Comparison of ENCODE assay signal across 18 cellular contexts in genomic region chr1:174398246-174398645, GRCh38. TPM values are rescaled to one million over a fixed set of nuclear protein-coding genes. Genes with fewer than 3 reads are reported as not detected.
DNase-seq lines count a peak whose midpoint lies in the region; ATAC-seq and TF ChIP-seq lines count a peak whose summit lies in the region.
"Had no signal": no experiment of that assay in that cellular context is flagged by ENCODE, and none has a peak within 500 bp of the region (broad histone marks: within the 10 kb centered on the region; RNA-seq: fewer than 3 reads in every experiment).

No MANE protein-coding gene starts in this region.

- peaks cover 9% of the 10 kb centered on the region for H3K4me1 Mint-ChIP-seq in activated naive CD8-positive, alpha-beta T cell treated with anti-CD3 and anti-CD28 coated beads, Interleukin-2, amount 50 U/mL, for 24 hours
- peaks cover 8% of the 10 kb centered on the region for H3K4me1 Mint-ChIP-seq in activated naive CD8-positive, alpha-beta T cell treated with anti-CD3 and anti-CD28 coated beads for 36 hours
- no peaks in the 10 kb centered on the region for H3K4me1 Mint-ChIP-seq in GM23338
- H3K4me1 Mint-ChIP-seq: activated naive CD4-positive, alpha-beta T cell treated with anti-CD3 and anti-CD28 coated beads, Interleukin-2, amount 10 ng/mL, durations not matched to agents 7 days and 5 days had no signal

- H2AFZ ChIP-seq in GM23338 = no peak overlapping the region

- no peaks in the 10 kb centered on the region for H3K36me3 ChIP-seq in GM23338 (ENCODE audit: insufficient read depth)

- no peaks in the 10 kb centered on the region for H3K9me2 ChIP-seq in GM23338 (ENCODE audit: insufficient read depth)

- no peaks in the 10 kb centered on the region for H3K4me1 ChIP-seq in GM23338 (ENCODE audit: insufficient read depth)
- H3K4me1 ChIP-seq: A549, left lung, stomach had no signal

- H3K4me2 ChIP-seq in GM23338 = no peak overlapping the region
- H3K4me2 ChIP-seq: A549 had no signal

- H3K27me3 ChIP-seq in GM23338 (ENCODE audit: insufficient read depth) = no peaks in the 10 kb centered on the region
- H3K27me3 ChIP-seq: left lung, stomach had no signal

- DNase-seq in activated naive CD8-positive, alpha-beta T cell treated with anti-CD3 and anti-CD28 coated beads, Interleukin-2, amount 50 U/mL, for 24 hours = peak; percentile 3
- no peak for DNase-seq in activated naive CD8-positive, alpha-beta T cell treated with anti-CD3 and anti-CD28 coated beads for 36 hours
- DNase-seq in HT1080 (ENCODE audit: low read depth) (peak; percentile 58), choroid plexus epithelial cell (ENCODE audit: low read depth) (peak; percentile 84), GM23338 (ENCODE audit: low spot score) (no peak)
- no peak for DNase-seq in stimulated activated naive CD8-positive, alpha-beta T cell treated with anti-CD3 and anti-CD28 coated beads, Interleukin-15, Interleukin-2, amounts not matched to agents 100 U/mL and 50 U/mL, for 24 hours
- DNase-seq: activated CD4-positive, CD25-positive, alpha-beta regulatory T cell; activated naive CD4-positive, alpha-beta T cell treated with anti-CD3 and anti-CD28 coated beads, Interleukin-2, amount 10 ng/mL, durations not matched to agents 7 days and 5 days; left lung; MM.1S; NCI-H2029 treated with DMSO at 0.1 percent for 48 hours; stimulated activated CD4-positive, alpha-beta T cell treated with anti-CD3 and anti-CD28 coated beads, Interleukin-12 subunit alpha, Interleukin-12 subunit beta, amount 100 ng/mL, for 4 hours; stomach had no signal

- no peak for TF ChIP-seq CTCF in choroid plexus epithelial cell (conservative IDR thresholded peaks at IDR 0.05; ENCODE audit: low read depth, low read length)
- TF ChIP-seq CTCF in GM23338 (conservative IDR thresholded peaks at IDR 0.05; ENCODE audit: low read depth in 2 of 2) = no peak

- H3K4me3 ChIP-seq in choroid plexus epithelial cell (ENCODE audit: low read depth, low read length) (no peak overlapping the region), GM23338 (no peak overlapping the region)
- H3K4me3 ChIP-seq: A549, left lung, stomach had no signal

- no peak overlapping the region for H3K4me3 Mint-ChIP-seq in activated naive CD8-positive, alpha-beta T cell treated with anti-CD3 and anti-CD28 coated beads, Interleukin-2, amount 50 U/mL, for 24 hours
- H3K4me3 Mint-ChIP-seq in activated naive CD8-positive, alpha-beta T cell treated with anti-CD3 and anti-CD28 coated beads for 36 hours = no peak overlapping the region
- no peak overlapping the region for H3K4me3 Mint-ChIP-seq in GM23338
- H3K4me3 Mint-ChIP-seq: activated naive CD4-positive, alpha-beta T cell treated with anti-CD3 and anti-CD28 coated beads, Interleukin-2, amount 10 ng/mL, durations not matched to agents 7 days and 5 days; T-cell had no signal

- no peaks in the 10 kb centered on the region for H3K27me3 Mint-ChIP-seq in activated naive CD8-positive, alpha-beta T cell treated with anti-CD3 and anti-CD28 coated beads, Interleukin-2, amount 50 U/mL, for 24 hours
- no peaks in the 10 kb centered on the region for H3K27me3 Mint-ChIP-seq in activated naive CD8-positive, alpha-beta T cell treated with anti-CD3 and anti-CD28 coated beads for 36 hours
- H3K27me3 Mint-ChIP-seq in GM23338 (ENCODE audit: insufficient read depth, low read depth, poor library complexity) = peaks cover 4% of the 10 kb centered on the region
- H3K27me3 Mint-ChIP-seq: activated naive CD4-positive, alpha-beta T cell treated with anti-CD3 and anti-CD28 coated beads, Interleukin-2, amount 10 ng/mL, durations not matched to agents 7 days and 5 days; T-cell had no signal

- H4K20me1 ChIP-seq in GM23338 (replicated peaks; ENCODE audit: insufficient read depth) = no peaks in the 10 kb centered on the region

- H3K27ac Mint-ChIP-seq in activated naive CD8-positive, alpha-beta T cell treated with anti-CD3 and anti-CD28 coated beads, Interleukin-2, amount 50 U/mL, for 24 hours = no peak overlapping the region
- no peak overlapping the region for H3K27ac Mint-ChIP-seq in activated naive CD8-positive, alpha-beta T cell treated with anti-CD3 and anti-CD28 coated beads for 36 hours
- no peak overlapping the region for H3K27ac Mint-ChIP-seq in GM23338
- H3K27ac Mint-ChIP-seq: activated naive CD4-positive, alpha-beta T cell treated with anti-CD3 and anti-CD28 coated beads, Interleukin-2, amount 10 ng/mL, durations not matched to agents 7 days and 5 days; T-cell had no signal

- no peak overlapping the region for H3K27ac ChIP-seq in GM23338 (ENCODE audit: low read depth)
- H3K27ac ChIP-seq: A549, left lung, stomach had no signal

- peak; percentile 68 for ATAC-seq in activated naive CD8-positive, alpha-beta T cell treated with anti-CD3 and anti-CD28 coated beads, Interleukin-2, amount 50 U/mL, for 24 hours
- peak; percentile 28 for ATAC-seq in stimulated activated naive CD8-positive, alpha-beta T cell treated with anti-CD3 and anti-CD28 coated beads, Interleukin-15, Interleukin-2, amounts not matched to agents 100 U/mL and 50 U/mL, for 24 hours
- no peak for ATAC-seq in HG03342 (IDR thresholded peaks at IDR 0.05; ENCODE audit: unreplicated experiment)
- ATAC-seq in GM23338 = no peak
- no peak for ATAC-seq in GM21619 (IDR thresholded peaks at IDR 0.05; ENCODE audit: unreplicated experiment)
- ATAC-seq: A549, left lung, T-cell had no signal

- no peaks in the 10 kb centered on the region for H3F3A ChIP-seq in GM23338 (replicated peaks; ENCODE audit: low read depth)

- no peaks in the 10 kb centered on the region for H3K79me2 ChIP-seq in GM23338 (replicated peaks; ENCODE audit: insufficient read depth)

- H3K9me3 Mint-ChIP-seq in activated naive CD8-positive, alpha-beta T cell treated with anti-CD3 and anti-CD28 coated beads, Interleukin-2, amount 50 U/mL, for 24 hours = no peaks in the 10 kb centered on the region
- H3K9me3 Mint-ChIP-seq in activated naive CD8-positive, alpha-beta T cell treated with anti-CD3 and anti-CD28 coated beads for 36 hours = peaks cover 2% of the 10 kb centered on the region
- H3K9me3 Mint-ChIP-seq in GM23338 = no peaks in the 10 kb centered on the region

- H3K36me3 Mint-ChIP-seq in activated naive CD8-positive, alpha-beta T cell treated with anti-CD3 and anti-CD28 coated beads, Interleukin-2, amount 50 U/mL, for 24 hours (ENCODE audit: low read depth) = peaks cover 47% of the 10 kb centered on the region
- H3K36me3 Mint-ChIP-seq in activated naive CD8-positive, alpha-beta T cell treated with anti-CD3 and anti-CD28 coated beads for 36 hours = peaks cover 44% of the 10 kb centered on the region
- no peaks in the 10 kb centered on the region for H3K36me3 Mint-ChIP-seq in GM23338 (ENCODE audit: low read depth)

RNA-seq across cellular contexts. Expression of gene GPR52, which starts 49.5 kb away (rescaled TPM):
- under 1 TPM; 0.34 to 0.60 TPM for total RNA-seq in activated naive CD8-positive, alpha-beta T cell treated with anti-CD3 and anti-CD28 coated beads for 36 hours
- total RNA-seq in HT1080 (2014; rRNA removed; shearing (Covaris generic)) = 0.30 TPM in 1 of 2 replicates, not detected in the other
- polyA plus RNA-seq in HT1080 (2015; cell fraction: cytosol; rRNA removed) = not detected in 2 replicates
- polyA plus RNA-seq in HT1080 (2015; cell fraction: nucleus; rRNA removed) = 0.12 and 0.22 TPM in 2 replicates
- total RNA-seq in GM23338 (2014; rRNA removed; shearing (Covaris generic)) = 0.66 and 1.6 TPM in 2 replicates
- polyA plus RNA-seq in GM23338 (2016; fragmentation: Nextera tagmentation; extraction: Ambion mirVana) = not detected in 2 replicates
- polyA plus RNA-seq: stomach, urinary bladder had no signal

Comparison
In these comparisons a context has a peak if more than half of its experiments do, and no peak if none do; other contexts are left out.
1. DNase-seq: peak in activated naive CD8-positive, alpha-beta T cell treated with anti-CD3 and anti-CD28 coated beads, Interleukin-2, amount 50 U/mL, for 24 hours (single experiment), HT1080 (single experiment) and choroid plexus epithelial cell (single experiment); none in activated naive CD8-positive, alpha-beta T cell treated with anti-CD3 and anti-CD28 coated beads for 36 hours (single experiment), stimulated activated naive CD8-positive, alpha-beta T cell treated with anti-CD3 and anti-CD28 coated beads, Interleukin-15, Interleukin-2, amounts not matched to agents 100 U/mL and 50 U/mL, for 24 hours (single experiment) and GM23338 (single experiment).
2. ATAC-seq: peak in activated naive CD8-positive, alpha-beta T cell treated with anti-CD3 and anti-CD28 coated beads, Interleukin-2, amount 50 U/mL, for 24 hours (single experiment) and stimulated activated naive CD8-positive, alpha-beta T cell treated with anti-CD3 and anti-CD28 coated beads, Interleukin-15, Interleukin-2, amounts not matched to agents 100 U/mL and 50 U/mL, for 24 hours (single experiment); none in HG03342 (single experiment), GM23338 (single experiment) and GM21619 (single experiment).